ENCODE assay signal across 1 cellular context in the genomic region with DNA sequence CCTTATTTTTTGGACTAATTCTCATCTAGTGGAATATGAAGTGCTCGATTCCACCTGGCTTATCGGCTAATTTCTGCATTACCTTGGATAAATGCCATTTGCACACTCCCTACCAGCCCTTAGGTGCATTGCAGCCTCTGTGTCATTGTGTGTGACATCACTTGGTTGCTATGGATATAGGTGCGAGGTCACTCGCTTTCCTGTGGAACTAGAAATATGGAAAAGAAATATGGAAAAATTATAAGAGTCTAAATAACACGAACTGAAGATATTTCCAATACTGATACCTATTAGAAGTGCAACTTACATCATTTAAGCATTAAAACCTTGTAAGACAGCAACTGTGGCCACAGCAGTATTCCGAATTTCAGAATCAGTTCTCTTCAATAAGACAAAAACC.
TF ChIP-seq lines count a peak whose summit lies in the region.

No MANE protein-coding gene starts in this region.

TF ChIP-seq in GM12878, 131 proteins besides CTCF, POLR2A, EP300 and RAD21 (continued from another document):
- TF ChIP-seq, protein P1, sequence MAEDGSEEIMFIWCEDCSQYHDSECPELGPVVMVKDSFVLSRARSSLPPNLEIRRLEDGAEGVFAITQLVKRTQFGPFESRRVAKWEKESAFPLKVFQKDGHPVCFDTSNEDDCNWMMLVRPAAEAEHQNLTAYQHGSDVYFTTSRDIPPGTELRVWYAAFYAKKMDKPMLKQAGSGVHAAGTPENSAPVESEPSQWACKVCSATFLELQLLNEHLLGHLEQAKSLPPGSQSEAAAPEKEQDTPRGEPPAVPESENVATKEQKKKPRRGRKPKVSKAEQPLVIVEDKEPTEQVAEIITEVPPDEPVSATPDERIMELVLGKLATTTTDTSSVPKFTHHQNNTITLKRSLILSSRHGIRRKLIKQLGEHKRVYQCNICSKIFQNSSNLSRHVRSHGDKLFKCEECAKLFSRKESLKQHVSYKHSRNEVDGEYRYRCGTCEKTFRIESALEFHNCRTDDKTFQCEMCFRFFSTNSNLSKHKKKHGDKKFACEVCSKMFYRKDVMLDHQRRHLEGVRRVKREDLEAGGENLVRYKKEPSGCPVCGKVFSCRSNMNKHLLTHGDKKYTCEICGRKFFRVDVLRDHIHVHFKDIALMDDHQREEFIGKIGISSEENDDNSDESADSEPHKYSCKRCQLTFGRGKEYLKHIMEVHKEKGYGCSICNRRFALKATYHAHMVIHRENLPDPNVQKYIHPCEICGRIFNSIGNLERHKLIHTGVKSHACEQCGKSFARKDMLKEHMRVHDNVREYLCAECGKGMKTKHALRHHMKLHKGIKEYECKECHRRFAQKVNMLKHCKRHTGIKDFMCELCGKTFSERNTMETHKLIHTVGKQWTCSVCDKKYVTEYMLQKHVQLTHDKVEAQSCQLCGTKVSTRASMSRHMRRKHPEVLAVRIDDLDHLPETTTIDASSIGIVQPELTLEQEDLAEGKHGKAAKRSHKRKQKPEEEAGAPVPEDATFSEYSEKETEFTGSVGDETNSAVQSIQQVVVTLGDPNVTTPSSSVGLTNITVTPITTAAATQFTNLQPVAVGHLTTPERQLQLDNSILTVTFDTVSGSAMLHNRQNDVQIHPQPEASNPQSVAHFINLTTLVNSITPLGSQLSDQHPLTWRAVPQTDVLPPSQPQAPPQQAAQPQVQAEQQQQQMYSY (CRISPR knock-in tag; IDR thresholded peaks at IDR 0.05): no peak
- TF ChIP-seq, protein P2, sequence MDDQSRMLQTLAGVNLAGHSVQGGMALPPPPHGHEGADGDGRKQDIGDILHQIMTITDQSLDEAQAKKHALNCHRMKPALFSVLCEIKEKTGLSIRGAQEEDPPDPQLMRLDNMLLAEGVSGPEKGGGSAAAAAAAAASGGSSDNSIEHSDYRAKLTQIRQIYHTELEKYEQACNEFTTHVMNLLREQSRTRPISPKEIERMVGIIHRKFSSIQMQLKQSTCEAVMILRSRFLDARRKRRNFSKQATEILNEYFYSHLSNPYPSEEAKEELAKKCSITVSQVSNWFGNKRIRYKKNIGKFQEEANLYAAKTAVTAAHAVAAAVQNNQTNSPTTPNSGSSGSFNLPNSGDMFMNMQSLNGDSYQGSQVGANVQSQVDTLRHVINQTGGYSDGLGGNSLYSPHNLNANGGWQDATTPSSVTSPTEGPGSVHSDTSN (IDR thresholded peaks at IDR 0.05; ENCODE audit: insufficient replicate concordance, low read depth, low read length): no peak
- TF ChIP-seq, protein P3, sequence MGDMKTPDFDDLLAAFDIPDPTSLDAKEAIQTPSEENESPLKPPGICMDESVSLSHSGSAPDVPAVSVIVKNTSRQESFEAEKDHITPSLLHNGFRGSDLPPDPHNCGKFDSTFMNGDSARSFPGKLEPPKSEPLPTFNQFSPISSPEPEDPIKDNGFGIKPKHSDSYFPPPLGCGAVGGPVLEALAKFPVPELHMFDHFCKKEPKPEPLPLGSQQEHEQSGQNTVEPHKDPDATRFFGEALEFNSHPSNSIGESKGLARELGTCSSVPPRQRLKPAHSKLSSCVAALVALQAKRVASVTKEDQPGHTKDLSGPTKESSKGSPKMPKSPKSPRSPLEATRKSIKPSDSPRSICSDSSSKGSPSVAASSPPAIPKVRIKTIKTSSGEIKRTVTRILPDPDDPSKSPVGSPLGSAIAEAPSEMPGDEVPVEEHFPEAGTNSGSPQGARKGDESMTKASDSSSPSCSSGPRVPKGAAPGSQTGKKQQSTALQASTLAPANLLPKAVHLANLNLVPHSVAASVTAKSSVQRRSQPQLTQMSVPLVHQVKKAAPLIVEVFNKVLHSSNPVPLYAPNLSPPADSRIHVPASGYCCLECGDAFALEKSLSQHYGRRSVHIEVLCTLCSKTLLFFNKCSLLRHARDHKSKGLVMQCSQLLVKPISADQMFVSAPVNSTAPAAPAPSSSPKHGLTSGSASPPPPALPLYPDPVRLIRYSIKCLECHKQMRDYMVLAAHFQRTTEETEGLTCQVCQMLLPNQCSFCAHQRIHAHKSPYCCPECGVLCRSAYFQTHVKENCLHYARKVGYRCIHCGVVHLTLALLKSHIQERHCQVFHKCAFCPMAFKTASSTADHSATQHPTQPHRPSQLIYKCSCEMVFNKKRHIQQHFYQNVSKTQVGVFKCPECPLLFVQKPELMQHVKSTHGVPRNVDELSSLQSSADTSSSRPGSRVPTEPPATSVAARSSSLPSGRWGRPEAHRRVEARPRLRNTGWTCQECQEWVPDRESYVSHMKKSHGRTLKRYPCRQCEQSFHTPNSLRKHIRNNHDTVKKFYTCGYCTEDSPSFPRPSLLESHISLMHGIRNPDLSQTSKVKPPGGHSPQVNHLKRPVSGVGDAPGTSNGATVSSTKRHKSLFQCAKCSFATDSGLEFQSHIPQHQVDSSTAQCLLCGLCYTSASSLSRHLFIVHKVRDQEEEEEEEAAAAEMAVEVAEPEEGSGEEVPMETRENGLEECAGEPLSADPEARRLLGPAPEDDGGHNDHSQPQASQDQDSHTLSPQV (IDR thresholded peaks at IDR 0.05): no peak
- TF ChIP-seq, protein P4, sequence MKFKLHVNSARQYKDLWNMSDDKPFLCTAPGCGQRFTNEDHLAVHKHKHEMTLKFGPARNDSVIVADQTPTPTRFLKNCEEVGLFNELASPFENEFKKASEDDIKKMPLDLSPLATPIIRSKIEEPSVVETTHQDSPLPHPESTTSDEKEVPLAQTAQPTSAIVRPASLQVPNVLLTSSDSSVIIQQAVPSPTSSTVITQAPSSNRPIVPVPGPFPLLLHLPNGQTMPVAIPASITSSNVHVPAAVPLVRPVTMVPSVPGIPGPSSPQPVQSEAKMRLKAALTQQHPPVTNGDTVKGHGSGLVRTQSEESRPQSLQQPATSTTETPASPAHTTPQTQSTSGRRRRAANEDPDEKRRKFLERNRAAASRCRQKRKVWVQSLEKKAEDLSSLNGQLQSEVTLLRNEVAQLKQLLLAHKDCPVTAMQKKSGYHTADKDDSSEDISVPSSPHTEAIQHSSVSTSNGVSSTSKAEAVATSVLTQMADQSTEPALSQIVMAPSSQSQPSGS (IDR thresholded peaks at IDR 0.05; ENCODE audit: low read length): peak; percentile 38; the same call in 1 of the 2 replicates
- peak; percentile 59; the same call in 1 of the 2 replicates for TF ChIP-seq BMI1 (IDR thresholded peaks at IDR 0.05; ENCODE audit: borderline replicate concordance)
- peak; percentile 30; the same call in 1 of the 2 replicates for TF ChIP-seq ATF7 (IDR thresholded peaks at IDR 0.05; ENCODE audit: low read depth)
TF ChIP-seq in GM12878: peak in this region for 4.
